ENCODE assay signal across 8 cellular contexts in the genomic region with DNA sequence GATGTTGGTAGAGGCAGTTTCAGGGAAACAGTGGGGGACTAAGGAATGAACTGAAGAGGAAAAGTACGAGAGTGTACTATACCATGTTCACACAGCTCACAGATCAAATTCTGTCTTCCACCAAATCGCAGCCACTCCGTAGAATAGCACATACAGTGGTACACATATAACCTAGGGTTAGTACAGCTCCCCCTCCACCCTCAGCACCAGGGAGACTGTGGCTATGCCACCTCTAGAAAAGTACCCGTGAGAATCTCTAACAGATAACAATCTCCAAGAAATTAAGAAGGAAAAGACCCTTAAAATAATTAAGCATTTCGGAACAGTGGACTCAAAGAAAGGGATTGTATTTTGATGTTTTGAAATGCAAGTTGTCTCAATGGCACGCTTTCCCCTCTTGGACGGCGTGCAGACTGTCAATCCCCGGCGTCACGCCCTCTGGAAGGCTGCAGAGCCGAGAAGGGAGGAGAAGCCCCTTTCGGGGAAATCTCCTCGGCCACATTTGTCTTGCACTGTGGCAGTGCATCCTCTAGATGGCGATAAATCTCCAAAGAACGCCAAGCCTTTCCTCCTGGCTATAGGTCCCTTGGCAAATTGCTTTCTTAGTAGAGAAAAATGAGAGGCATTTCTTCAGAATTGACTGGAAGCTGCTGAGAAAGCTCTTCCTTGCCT.
DNase-seq lines count a peak whose midpoint lies in the region; ATAC-seq and TF ChIP-seq lines count a peak whose summit lies in the region.

No MANE protein-coding gene starts in this region.

- H3K9me3 ChIP-seq in left lung, result no peaks in the 10 kb centered on the region

- peaks cover 0 to 8% of the 10 kb centered on the region in 2 donors for H3K4me1 ChIP-seq in left lung

- H3K4me3 ChIP-seq in NB4 (ENCODE audit: low read depth, low read length) (no peak overlapping the region), left lung (no peak overlapping the region)

- ATAC-seq in GM18498 (IDR thresholded peaks at IDR 0.05; ENCODE audit: unreplicated experiment) (peak; percentile 92), HG02798 (IDR thresholded peaks at IDR 0.05; ENCODE audit: poor library complexity, unreplicated experiment) (peak; percentile 92), left lung (peak; percentile 96)

- no peaks in the 10 kb centered on the region for H3K36me3 ChIP-seq in left lung

- H3K27ac ChIP-seq in VCaP, result no peak overlapping the region
- H3K27ac ChIP-seq in left lung, result no peak overlapping the region

- intact Hi-C loops in left lung (cut with DNase I), result no loop called here

- no peak for TF ChIP-seq POLR2A in NB4 (IDR thresholded peaks at IDR 0.05; ENCODE audit: extremely low read depth, insufficient read length)

- H3K27me3 ChIP-seq in left lung, result peaks cover 0 to 28% of the 10 kb centered on the region in 2 donors

- TF ChIP-seq CTCF in AG09319 (IDR thresholded peaks at IDR 0.05; ENCODE audit: low read depth, low read length) (peak; percentile 85), NB4 (IDR thresholded peaks at IDR 0.05; ENCODE audit: low read depth, low read length) (peak; percentile 97), VCaP (conservative IDR thresholded peaks at IDR 0.05) (peak; percentile 88), left lung (IDR thresholded peaks at IDR 0.05) (peak; percentile 68 to 74)

- DNase-seq in AG09319 (ENCODE audit: extremely low read depth, low read depth) (no peak), NB4 (ENCODE audit: low read depth) (peak; percentile 69), cerebellum (ENCODE audit: low spot score) (peak; percentile 76), left lung (no peak)
- peak; percentile 3 for DNase-seq in stimulated activated CD8-positive, alpha-beta memory T cell treated with anti-CD3 and anti-CD28 coated beads, Interleukin-12 subunit alpha, Interleukin-12 subunit beta, amount 100 ng/mL, for 1 hour (ENCODE audit: low read depth)

Comparison
In these comparisons a context has a peak if more than half of its experiments do, and no peak if none do; other contexts are left out.
1. DNase-seq: peak in NB4 (single experiment), cerebellum (single experiment) and stimulated activated CD8-positive, alpha-beta memory T cell treated with anti-CD3 and anti-CD28 coated beads, Interleukin-12 subunit alpha, Interleukin-12 subunit beta, amount 100 ng/mL, for 1 hour (single experiment); none in AG09319 (single experiment) and left lung (0 of 2).
2. Peak in every context shown above with its lines, with median percentiles within 50 percentile points of each other: CTCF ChIP-seq and ATAC-seq.